In genomic region chr6:142884214-142885035, GRCh38 we compare ENCODE assay signal across 8 cellular contexts.
DNase-seq lines count a peak whose midpoint lies in the region; ATAC-seq and TF ChIP-seq lines count a peak whose summit lies in the region.

No MANE protein-coding gene starts in this region.

- H3K27me3 Mint-ChIP-seq in CD8-positive, alpha-beta memory T cell, result no peaks in the 10 kb centered on the region

- peak overlapping the region; percentile 59 for H3K4me3 ChIP-seq in CD8-positive, alpha-beta memory T cell (ENCODE audit: low read length)
- peak overlapping the region; percentile 56 for H3K4me3 ChIP-seq in MM.1S (ENCODE audit: low read length)
- H3K4me3 ChIP-seq in duodenal mucosa (ENCODE audit: low read depth in 1 of 2, low read length in 2 of 2), result peak overlapping the region; percentile 46
- peak overlapping the region; percentile 39 for H3K4me3 ChIP-seq in neuron (ENCODE audit: low read length)

- H3F3A ChIP-seq in MM.1S (ENCODE audit: insufficient read depth, low read length), result peaks cover 9% of the 10 kb centered on the region

- peaks cover 0 to 14% (median 4%) of the 10 kb centered on the region in 3 donors for H3K36me3 Mint-ChIP-seq in CD8-positive, alpha-beta memory T cell

- H3K36me3 ChIP-seq in CD8-positive, alpha-beta memory T cell (ENCODE audit: insufficient read depth, low read length), result no peaks in the 10 kb centered on the region
- no peaks in the 10 kb centered on the region for H3K36me3 ChIP-seq in MM.1S (replicated peaks; ENCODE audit: insufficient read depth, low read length)
- H3K36me3 ChIP-seq in duodenal mucosa (ENCODE audit: control insufficient read depth in 1 of 2, insufficient read depth in 2 of 2, low read length in 2 of 2), result no peaks in the 10 kb centered on the region
- no peaks in the 10 kb centered on the region for H3K36me3 ChIP-seq in neuron (ENCODE audit: insufficient read depth, low read length)

- H3K4me2 ChIP-seq in MM.1S (ENCODE audit: low read depth, low read length), result peak overlapping the region; percentile 83

- ATAC-seq in GM18858 (IDR thresholded peaks at IDR 0.05; ENCODE audit: unreplicated experiment) (no peak), HG02759 (IDR thresholded peaks at IDR 0.05; ENCODE audit: unreplicated experiment) (no peak)

- CTCF ChIA-PET in CD8-positive, alpha-beta memory T cell (lab: Charles Lee), result interaction anchor here (0.8 to 2.7 kb wide), 8 partner anchors 12 to 59 kb away, joined by 3 to 12 read pairs (median 4); no protein-coding TSS in a partner anchor

- H3K4me1 ChIP-seq in CD8-positive, alpha-beta memory T cell (ENCODE audit: insufficient read depth, low read length), result peaks cover 77% of the 10 kb centered on the region
- peaks cover 31% of the 10 kb centered on the region for H3K4me1 ChIP-seq in MM.1S (ENCODE audit: low read length)
- peaks cover 30 to 33% of the 10 kb centered on the region in 2 donors for H3K4me1 ChIP-seq in duodenal mucosa (ENCODE audit: control insufficient read depth in 1 of 2, insufficient read depth in 2 of 2, low read length in 2 of 2)
- peaks cover 35% of the 10 kb centered on the region for H3K4me1 ChIP-seq in neuron (ENCODE audit: insufficient read depth, low read length)

- H3K79me2 ChIP-seq in MM.1S (ENCODE audit: low read length), result peaks cover 23% of the 10 kb centered on the region

- H3K27me3 ChIP-seq in CD8-positive, alpha-beta memory T cell (ENCODE audit: insufficient read depth, low read length, poor library complexity, severe bottlenecking), result no peaks in the 10 kb centered on the region
- H3K27me3 ChIP-seq in MM.1S (replicated peaks; ENCODE audit: insufficient read depth, low read length), result no peaks in the 10 kb centered on the region
- H3K27me3 ChIP-seq in duodenal mucosa (ENCODE audit: control insufficient read depth in 1 of 2, insufficient read depth in 2 of 2, low read length in 2 of 2), result no peaks in the 10 kb centered on the region
- H3K27me3 ChIP-seq in neuron (ENCODE audit: insufficient read depth, low read length), result no peaks in the 10 kb centered on the region

- no peaks in the 10 kb centered on the region for H3K9me3 Mint-ChIP-seq in CD8-positive, alpha-beta memory T cell

- H3K9me3 ChIP-seq in CD8-positive, alpha-beta memory T cell (ENCODE audit: low read length), result no peaks in the 10 kb centered on the region
- H3K9me3 ChIP-seq in MM.1S (replicated peaks; ENCODE audit: insufficient read depth, low read length) (no peaks in the 10 kb centered on the region), duodenal mucosa (ENCODE audit: control insufficient read depth in 1 of 2, low read length in 2 of 2) (no peaks in the 10 kb centered on the region), neuron (ENCODE audit: low read length) (no peaks in the 10 kb centered on the region)

- H3K9me2 ChIP-seq in MM.1S (replicated peaks; ENCODE audit: insufficient read depth, low read length), result no peaks in the 10 kb centered on the region

- peaks cover 89 to 99% (median 97%) of the 10 kb centered on the region in 3 donors for H3K4me1 Mint-ChIP-seq in CD8-positive, alpha-beta memory T cell

- H3K4me3 Mint-ChIP-seq in CD8-positive, alpha-beta memory T cell, result peak overlapping the region; percentile 67 to 96 (median 87)

- H4K20me1 ChIP-seq in MM.1S (ENCODE audit: insufficient read depth, low read length), result no peaks in the 10 kb centered on the region

- H3K27ac Mint-ChIP-seq in CD8-positive, alpha-beta memory T cell, result peak overlapping the region; percentile 87 to 100 (median 99)

- H3K27ac ChIP-seq in CD8-positive, alpha-beta memory T cell (ENCODE audit: low read depth, low read length), result peak overlapping the region; percentile 55
- peak overlapping the region; percentile 93 for H3K27ac ChIP-seq in MM.1S (ENCODE audit: low read length)
- H3K27ac ChIP-seq in duodenal mucosa (ENCODE audit: low read depth, low read length), result no peak overlapping the region

- H2AFZ ChIP-seq in MM.1S (ENCODE audit: low read length) (no peak overlapping the region), neuron (ENCODE audit: low read depth, low read length) (no peak overlapping the region)

- H3K9ac ChIP-seq in MM.1S (ENCODE audit: low read length) (peak overlapping the region; percentile 80), duodenal mucosa (ENCODE audit: low read depth in 1 of 2, low read length in 2 of 2) (peak overlapping the region in 1 of 2 donors; percentile 48)

- no peak for TF ChIP-seq CTCF in MM.1S (IDR thresholded peaks at IDR 0.05; ENCODE audit: low read length)

- DNase-seq in CD8-positive, alpha-beta memory T cell, result no peak
- no peak for DNase-seq in MM.1S
- no peak for DNase-seq in activated gamma-delta T cell (lab: John Stamatoyannopoulos, UW)
- no peak for DNase-seq in DMS114 treated with DMSO at 0.1 percent for 48 hours (lab: John Stamatoyannopoulos, UW; ENCODE audit: unreplicated experiment)

- POLR2A ChIA-PET in CD8-positive, alpha-beta memory T cell (lab: Charles Lee), result interaction anchor here (0.7 to 2.1 kb wide), 7 partner anchors 9 to 65 kb away, joined by 3 to 7 read pairs (median 4); no protein-coding TSS in a partner anchor
